In genomic region chr15:23303654-23304053, GRCh38 we compare ENCODE assay signal across 8 cellular contexts. TPM values are rescaled to one million over a fixed set of nuclear protein-coding genes. Genes with fewer than 3 reads are reported as not detected.
A peak's percentile ranks its signal among the peaks of the same experiment; 100 is the strongest.
DNase-seq lines count a peak whose midpoint lies in the region; ATAC-seq and TF ChIP-seq lines count a peak whose summit lies in the region.
"Not testable (repeated sequence)": the region's sequence is repeated elsewhere in the genome, so short reads cannot be mapped to it uniquely, and the experiment has no call there.

No MANE protein-coding gene starts in this region.

- DNase-seq in A673 (ENCODE audit: low spot score) (peak; percentile 19), GM13976 (ENCODE audit: low spot score) (peak; percentile 51), HuH-7 (ENCODE audit: low spot score) (peak; percentile 13), WTC11 (ENCODE audit: low spot score) (peak; percentile 30), ascending aorta (ENCODE audit: low spot score in 2 of 2) (peak in 1 of 2 donors; percentile 76), fibroblast of the aortic adventitia (ENCODE audit: low read depth) (peak; percentile 10), lower leg skin (ENCODE audit: low spot score in 2 of 2) (peak in 1 of 2 donors; percentile 81)

- in situ Hi-C loops in GM13976 (cut with MboI; ENCODE audit: low sequenced_read_pairs, unreplicated experiment), result not testable (repeated sequence)

- not testable (repeated sequence) for H3K9me3 Mint-ChIP-seq in WTC11

- H3K9me3 ChIP-seq in A673 (ENCODE audit: low read depth, low read length, poor library complexity, severe bottlenecking); ascending aorta; skeletal muscle tissue (ENCODE audit: control insufficient read depth in 3 of 3, low read length in 3 of 3): not testable (repeated sequence)

- TF ChIP-seq CTCF in A673 (conservative IDR thresholded peaks at IDR 0.05; ENCODE audit: low read depth, low read length); GM13976 (IDR thresholded peaks at IDR 0.05; ENCODE audit: borderline replicate concordance, control extremely low read depth, extremely low read depth, insufficient read depth, missing control alignments); WTC11 (IDR thresholded peaks at IDR 0.05); ascending aorta (IDR thresholded peaks at IDR 0.05); fibroblast of the aortic adventitia (IDR thresholded peaks at IDR 0.05; ENCODE audit: insufficient read depth, low read length); lower leg skin (IDR thresholded peaks at IDR 0.05): not testable (repeated sequence)

- not testable (repeated sequence) for H3K4me1 ChIP-seq in A673 (ENCODE audit: insufficient read depth, low read length, poor library complexity, severe bottlenecking); ascending aorta; skeletal muscle tissue (ENCODE audit: control insufficient read depth in 3 of 3, insufficient read depth in 3 of 3, low read length in 3 of 3)

- WGBS in lower leg skin, 2 donors, result 0% methylated on average over 2 of the region's 55 CpGs; no CpG with 5 or more reads in 1 of the 2 donors

- H3K4me3 Mint-ChIP-seq in WTC11, result peak overlapping the region; percentile 81

- not testable (repeated sequence) for TF ChIP-seq POLR2A in lower leg skin (IDR thresholded peaks at IDR 0.05)

- peaks cover 26% of the 10 kb centered on the region for H3K36me3 Mint-ChIP-seq in WTC11

- H3K4me3 ChIP-seq in A673 (ENCODE audit: low read depth, low read length, poor library complexity, severe bottlenecking), result peak overlapping the region; percentile 49
- H3K4me3 ChIP-seq in ascending aorta, result peak overlapping the region; percentile 61 to 63
- H3K4me3 ChIP-seq in fibroblast of the aortic adventitia (ENCODE audit: low read depth, low read length), result peak overlapping the region; percentile 64
- H3K4me3 ChIP-seq in lower leg skin (ENCODE audit: low read depth, poor library complexity, severe bottlenecking), result peak overlapping the region; percentile 25
- H3K4me3 ChIP-seq in skeletal muscle tissue (ENCODE audit: low read length in 3 of 3), result peak overlapping the region; percentile 27 to 83 (median 67)

- H3K27me3 ChIP-seq in A673 (replicated peaks; ENCODE audit: insufficient read depth, low read depth, low read length, poor library complexity); ascending aorta; skeletal muscle tissue (ENCODE audit: control insufficient read depth in 3 of 3, insufficient read depth in 3 of 3, low read length in 3 of 3): not testable (repeated sequence)

- not testable (repeated sequence) for H3K27ac Mint-ChIP-seq in WTC11

- CTCF ChIA-PET in A673 (lab: Charles Lee); WTC11 (lab: Charles Lee): not testable (repeated sequence)

- ATAC-seq in WTC11, result not testable (repeated sequence)

- BruUV-seq in A673 (replicated peaks; lab: Mats Ljungman, UMichigan), result not testable (repeated sequence)

- POLR2A ChIA-PET in A673 (lab: Charles Lee; ENCODE audit: low non-redundant PET); WTC11 (lab: Charles Lee): not testable (repeated sequence)

- not testable (repeated sequence) for H3K27me3 Mint-ChIP-seq in WTC11 (ENCODE audit: low read depth)

- peak overlapping the region in 2 of 3 donors; percentile 60 to 63 for H3K9ac ChIP-seq in skeletal muscle tissue (ENCODE audit: low read depth in 1 of 3, low read length in 3 of 3)

- not testable (repeated sequence) for H3K27ac ChIP-seq in A673 (ENCODE audit: low read depth, low read length, poor library complexity, severe bottlenecking); skeletal muscle tissue (ENCODE audit: low read depth, low read length)
- H3K27ac ChIP-seq in ascending aorta, result peak overlapping the region in 1 of 2 donors; percentile 22

- not testable (repeated sequence) for H3K36me3 ChIP-seq in A673 (ENCODE audit: insufficient read depth, low read length, poor library complexity, severe bottlenecking); skeletal muscle tissue (ENCODE audit: control insufficient read depth in 3 of 3, insufficient read depth in 3 of 3, low read length in 3 of 3)
- H3K36me3 ChIP-seq in ascending aorta, result peaks cover 5 to 10% of the 10 kb centered on the region in 2 donors

- not testable (repeated sequence) for H3K4me1 Mint-ChIP-seq in WTC11

- intact Hi-C loops in A673 (cut with micrococcal nuclease; ENCODE audit: unreplicated experiment); ascending aorta (cut with DNase I); lower leg skin (cut with DNase I; ENCODE audit: low total_unique reads): not testable (repeated sequence)

RNA-seq across cellular contexts. Expression of gene GOLGA6L26, which starts 30.3 kb away (rescaled TPM):
- not detected in 2 replicates for total RNA-seq in A673 (2021)
- not detected in 3 replicates for total RNA-seq in WTC11 (2021)
- total RNA-seq in ascending aorta, result not detected
- not detected in 2 replicates for total RNA-seq in fibroblast of the aortic adventitia (ENCODE audit: low replicate concordance)
- not detected for total RNA-seq in lower leg skin
- total RNA-seq in skeletal muscle tissue, result not detected

RNA-seq across cellular contexts. Expression of gene GOLGA8S, which starts 50.9 kb away (rescaled TPM):
- total RNA-seq in A673 (2021) (0.09 TPM in 1 of 2 replicates, not detected in the other), WTC11 (2021) (0.16 to 0.23 TPM (median 0.22 TPM) in 3 replicates), ascending aorta (not detected), fibroblast of the aortic adventitia (ENCODE audit: low replicate concordance) (under 0.01 TPM in 1 of 2 replicates, not detected in the other), lower leg skin (under 1 TPM in 1 of 4 donors, not detected in 3; 0.17 TPM), skeletal muscle tissue (not detected)
